15 cellular contexts compared by ENCODE assay signal in the genomic region with DNA sequence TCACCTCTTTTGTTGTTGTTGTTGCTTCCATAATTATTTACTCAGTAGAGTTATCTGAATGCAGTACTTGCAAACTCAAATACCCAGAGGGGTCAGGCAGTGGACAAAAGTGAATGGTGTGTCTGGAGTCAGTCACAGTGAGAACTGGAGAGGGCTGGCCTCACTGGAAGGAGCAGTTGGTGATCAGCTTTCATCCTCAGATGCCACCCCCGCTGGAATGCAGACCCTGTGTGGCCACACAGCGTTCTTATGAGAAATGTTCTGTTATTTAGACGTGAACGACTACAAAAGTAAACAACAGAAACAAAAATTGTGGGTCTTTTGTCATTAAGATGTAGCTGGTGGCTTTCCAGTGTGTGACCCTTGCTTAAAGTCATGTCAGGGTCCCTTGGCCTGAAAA. TPM values are rescaled to one million over a fixed set of nuclear protein-coding genes. Genes with fewer than 3 reads are reported as not detected.
DNase-seq lines count a peak whose midpoint lies in the region; FAIRE-seq and TF ChIP-seq lines count a peak whose summit lies in the region.
"Had no signal": no experiment of that assay in that cellular context is flagged by ENCODE, and none has a peak within 500 bp of the region (broad histone marks: within the 10 kb centered on the region; RNA-seq: fewer than 3 reads in every experiment).

No MANE protein-coding gene starts in this region.

- no peak overlapping the region for H3K27ac Mint-ChIP-seq in neural progenitor cell
- H3K27ac Mint-ChIP-seq: B cell; CD4-positive, alpha-beta T cell had no signal

- no peaks in the 10 kb centered on the region for H3F3A ChIP-seq in neural progenitor cell (ENCODE audit: low read depth)

- no peak overlapping the region for H3K4me2 ChIP-seq in neural progenitor cell
- H3K4me2 ChIP-seq in Karpas-422 (ENCODE audit: low read depth, low read length, poor library complexity, severe bottlenecking): no peak overlapping the region

- H3K27me3 ChIP-seq in bronchial epithelial cell (ENCODE audit: control insufficient read depth, insufficient read depth, low read length): no peaks in the 10 kb centered on the region
- H3K27me3 ChIP-seq in neural progenitor cell: no peaks in the 10 kb centered on the region
- no peaks in the 10 kb centered on the region for H3K27me3 ChIP-seq in Karpas-422 (ENCODE audit: low read length)

- H3K9ac ChIP-seq in neural progenitor cell: no peak overlapping the region
- no peak overlapping the region for H3K9ac ChIP-seq in Karpas-422 (ENCODE audit: low read length)

- peak; percentile 31 for DNase-seq in ELF-1 (ENCODE audit: low read depth, low spot score)
- DNase-seq in bronchial epithelial cell (ENCODE audit: low read depth): no peak
- DNase-seq in neural progenitor cell (ENCODE audit: low spot score): peak; percentile 6
- DNase-seq in pons (ENCODE audit: low spot score): no peak
- no peak for DNase-seq in activated CD4-positive, CD25-positive, alpha-beta regulatory T cell (lab: John Stamatoyannopoulos, UW)
- DNase-seq in Karpas-422: no peak
- DNase-seq in germinal center (ENCODE audit: low spot score): no peak
- DNase-seq: Caco-2; CD4-positive, alpha-beta T cell; GF-D8 had no signal

- H3K9me3 ChIP-seq in neural progenitor cell (ENCODE audit: low read depth) (no peaks in the 10 kb centered on the region), Karpas-422 (ENCODE audit: low read length) (no peaks in the 10 kb centered on the region)
- H3K9me3 ChIP-seq: Caco-2, HAP-1 had no signal

- no peaks in the 10 kb centered on the region for H3K79me2 ChIP-seq in neural progenitor cell (ENCODE audit: low read depth)
- no peaks in the 10 kb centered on the region for H3K79me2 ChIP-seq in Karpas-422 (ENCODE audit: low read length)

- H2AFZ ChIP-seq in neural progenitor cell (replicated peaks) (peak overlapping the region; percentile 80), Karpas-422 (ENCODE audit: low read length) (no peak overlapping the region)

- peak; percentile 83 for FAIRE-seq in bronchial epithelial cell (lab: Jason Lieb, UNC)

- peaks cover 17% of the 10 kb centered on the region for H3K4me1 Mint-ChIP-seq in neural progenitor cell
- H3K4me1 Mint-ChIP-seq: B cell had no signal

- TF ChIP-seq CTCF in bronchial epithelial cell (IDR thresholded peaks at IDR 0.05; ENCODE audit: insufficient read depth, low read length, severe bottlenecking) (no peak), neural progenitor cell (IDR thresholded peaks at IDR 0.05) (no peak)

- peaks cover 15% of the 10 kb centered on the region for H3K4me1 ChIP-seq in neural progenitor cell
- H3K4me1 ChIP-seq in Karpas-422 (ENCODE audit: low read length): peaks cover 3% of the 10 kb centered on the region; the same call in 1 of the 2 replicates
- H3K4me1 ChIP-seq: Caco-2, HAP-1 had no signal

- H3K9me3 Mint-ChIP-seq in neural progenitor cell: no peaks in the 10 kb centered on the region
- H3K9me3 Mint-ChIP-seq: CD4-positive, alpha-beta T cell had no signal

- no peak overlapping the region for H3K4me3 Mint-ChIP-seq in neural progenitor cell
- H3K4me3 Mint-ChIP-seq: B cell; CD4-positive, alpha-beta T cell had no signal

- H4K20me1 ChIP-seq in neural progenitor cell (ENCODE audit: low read depth) (no peaks in the 10 kb centered on the region), Karpas-422 (ENCODE audit: insufficient read depth, low read depth, low read length) (no peaks in the 10 kb centered on the region)

- no peaks in the 10 kb centered on the region for H3K9me2 ChIP-seq in Karpas-422 (replicated peaks; ENCODE audit: insufficient read depth, low read length)

- H3K36me3 ChIP-seq in bronchial epithelial cell (ENCODE audit: control insufficient read depth, insufficient read depth, low read length) (no peaks in the 10 kb centered on the region), neural progenitor cell (no peaks in the 10 kb centered on the region), Karpas-422 (ENCODE audit: insufficient read depth, low read length) (no peaks in the 10 kb centered on the region)
- H3K36me3 ChIP-seq: HAP-1 had no signal

- H3K27ac ChIP-seq in neural progenitor cell (no peak overlapping the region), Karpas-422 (ENCODE audit: low read length) (no peak overlapping the region)
- H3K27ac ChIP-seq: C4-2B had no signal

- H3K4me3 ChIP-seq in bronchial epithelial cell (ENCODE audit: low read depth, low read length) (no peak overlapping the region), neural progenitor cell (no peak overlapping the region), Karpas-422 (ENCODE audit: low read length) (no peak overlapping the region)
- H3K4me3 ChIP-seq: HAP-1 had no signal

- no peaks in the 10 kb centered on the region for H3K36me3 Mint-ChIP-seq in neural progenitor cell

- no peaks in the 10 kb centered on the region for H3K27me3 Mint-ChIP-seq in neural progenitor cell (ENCODE audit: insufficient read depth, low read depth)
- H3K27me3 Mint-ChIP-seq: CD4-positive, alpha-beta T cell had no signal

RNA-seq across cellular contexts. Expression of a gene that starts 29.6 kb away (rescaled TPM):
- 32.9 and 34.1 TPM in 2 replicates for total RNA-seq in bronchial epithelial cell
- 49.0 and 92.3 TPM in 2 replicates for total RNA-seq in neural progenitor cell (ENCODE audit: low replicate concordance)
- total RNA-seq in Karpas-422 (2014; rRNA removed; shearing (Covaris generic); ENCODE audit: low replicate concordance): 71.6 and 98.1 TPM in 2 replicates

RNA-seq across cellular contexts. Expression of a gene that starts 39.1 kb away (rescaled TPM):
- 0.13 TPM in 1 of 2 replicates, not detected in the other for total RNA-seq in bronchial epithelial cell
- 3.4 and 4.0 TPM in 2 replicates for total RNA-seq in neural progenitor cell (ENCODE audit: low replicate concordance)
- total RNA-seq in Karpas-422 (2014; rRNA removed; shearing (Covaris generic); ENCODE audit: low replicate concordance): not detected in 2 replicates
- total RNA-seq: A172; CD4-positive, alpha-beta T cell; HT-29 had no signal

Comparison
In these comparisons a context has a peak if more than half of its experiments do, and no peak if none do; other contexts are left out.
1. DNase-seq: peak in ELF-1 (single experiment) and neural progenitor cell (single experiment); none in bronchial epithelial cell (single experiment), pons (single experiment), activated CD4-positive, CD25-positive, alpha-beta regulatory T cell (0 of 4), Karpas-422 (single experiment) and germinal center (single experiment).